8 cellular contexts compared by ENCODE assay signal in the genomic region with DNA sequence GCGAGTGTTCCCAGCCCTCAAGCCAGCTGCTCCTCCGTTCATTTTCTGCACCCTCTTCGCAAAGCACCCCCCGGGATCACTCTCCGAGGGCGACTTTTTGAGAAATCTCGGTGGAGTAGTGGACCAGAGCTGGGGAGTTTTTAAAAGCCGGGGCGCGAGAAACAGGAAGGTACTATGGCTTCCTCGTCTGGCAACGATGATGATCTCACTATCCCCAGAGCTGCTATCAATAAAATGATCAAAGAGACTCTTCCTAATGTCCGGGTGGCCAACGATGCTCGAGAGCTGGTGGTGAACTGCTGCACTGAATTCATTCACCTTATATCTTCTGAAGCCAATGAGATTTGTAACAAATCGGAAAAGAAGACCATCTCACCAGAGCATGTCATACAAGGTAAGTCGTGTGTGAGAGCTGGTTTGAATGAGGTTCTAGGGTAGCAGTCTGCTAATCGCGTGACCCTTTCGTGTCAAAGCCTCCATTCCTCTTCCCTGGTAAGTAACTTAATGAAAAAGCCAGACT. TPM values are rescaled to one million over a fixed set of nuclear protein-coding genes. Genes with fewer than 3 reads are reported as not detected.
DNase-seq lines count a peak whose midpoint lies in the region; ATAC-seq and TF ChIP-seq lines count a peak whose summit lies in the region.

No MANE protein-coding gene starts in this region.

- WGBS in testis, 2 donors, result 0% methylated on average over 20 of the region's 20 CpGs

- intact Hi-C loops in testis (cut with DNase I; ENCODE audit: low total_unique reads), result no loop called here

- H3K27ac ChIP-seq in effector memory CD4-positive, alpha-beta T cell (ENCODE audit: insufficient read depth, low read length, poor library complexity, severe bottlenecking), result peak overlapping the region; percentile 92
- peak overlapping the region; percentile 94 to 96 for H3K27ac ChIP-seq in testis

- TF ChIP-seq POLR2A in testis (IDR thresholded peaks at IDR 0.05), result no peak

- H3K4me2 ChIP-seq in Loucy (ENCODE audit: low read depth, low read length, poor library complexity, severe bottlenecking), result peak overlapping the region; percentile 92

- H3K27me3 Mint-ChIP-seq in mesothelial cell of epicardium (ENCODE audit: low read depth), result no peaks in the 10 kb centered on the region

- peaks cover 51% of the 10 kb centered on the region for H4K20me1 ChIP-seq in Loucy (ENCODE audit: insufficient read depth, low read length, poor library complexity, severe bottlenecking)

- peak; percentile 39 for DNase-seq in NCI-H510A treated with DMSO at 0.1 percent for 48 hours (lab: John Stamatoyannopoulos, UW)
- DNase-seq in NCI-H510A (lab: John Stamatoyannopoulos, UW), result no peak
- peak; percentile 10 for DNase-seq in H7
- peak; percentile 34 to 35 (median 35) for DNase-seq in effector memory CD4-positive, alpha-beta T cell
- DNase-seq in mesothelial cell of epicardium (ENCODE audit: low spot score in 2 of 2, unreplicated experiment in 2 of 2), result no peak
- peak; percentile 38 for DNase-seq in testis

- peak overlapping the region; percentile 97 for H3K4me3 Mint-ChIP-seq in mesothelial cell of epicardium

- no peaks in the 10 kb centered on the region for H3K36me3 Mint-ChIP-seq in mesothelial cell of epicardium

- H3K9ac ChIP-seq in Loucy (ENCODE audit: low read depth, low read length, poor library complexity, severe bottlenecking), result peak overlapping the region; percentile 94

- H3K9me3 Mint-ChIP-seq in mesothelial cell of epicardium, result no peaks in the 10 kb centered on the region

- no peaks in the 10 kb centered on the region for H3F3A ChIP-seq in Loucy (ENCODE audit: low read depth)

- no peaks in the 10 kb centered on the region for H3K9me3 ChIP-seq in Loucy (ENCODE audit: insufficient read depth, low read depth, low read length)
- no peaks in the 10 kb centered on the region for H3K9me3 ChIP-seq in effector memory CD4-positive, alpha-beta T cell (ENCODE audit: control insufficient read depth, low read length)
- no peaks in the 10 kb centered on the region for H3K9me3 ChIP-seq in testis

- peaks cover 76% of the 10 kb centered on the region for H3K79me2 ChIP-seq in Loucy (ENCODE audit: insufficient read depth, low read length)

- H3K4me1 ChIP-seq in Loucy (ENCODE audit: insufficient read depth, low read length, poor library complexity, severe bottlenecking) (peaks cover 21% of the 10 kb centered on the region), testis (peaks cover 12% of the 10 kb centered on the region)
- peaks cover 6% of the 10 kb centered on the region for H3K4me1 ChIP-seq in effector memory CD4-positive, alpha-beta T cell (ENCODE audit: control insufficient read depth, insufficient read depth, low read length, poor library complexity, severe bottlenecking)

- H3K9me2 ChIP-seq in Loucy (replicated peaks; ENCODE audit: low read depth, low read length), result no peaks in the 10 kb centered on the region

- peak overlapping the region; percentile 96 for H3K27ac Mint-ChIP-seq in mesothelial cell of epicardium

- H3K36me3 ChIP-seq in H7 (replicated peaks; ENCODE audit: control insufficient read depth, insufficient read depth, low read length) (no peaks in the 10 kb centered on the region), Loucy (ENCODE audit: insufficient read depth, low read length) (no peaks in the 10 kb centered on the region), testis (ENCODE audit: low read depth, missing control alignments) (no peaks in the 10 kb centered on the region)
- H3K36me3 ChIP-seq in effector memory CD4-positive, alpha-beta T cell (ENCODE audit: control insufficient read depth, insufficient read depth, low read length), result no peaks in the 10 kb centered on the region

- TF ChIP-seq CTCF in Loucy (conservative IDR thresholded peaks at IDR 0.05; ENCODE audit: low read length) (no peak), mesothelial cell of epicardium (IDR thresholded peaks at IDR 0.05; ENCODE audit: unreplicated experiment) (no peak), testis (IDR thresholded peaks at IDR 0.05) (no peak)

- peaks cover 35% of the 10 kb centered on the region for H3K4me1 Mint-ChIP-seq in mesothelial cell of epicardium

- peak overlapping the region; percentile 85 for H3K4me3 ChIP-seq in H7 (ENCODE audit: insufficient read depth, low read depth, low read length)
- peak overlapping the region; percentile 87 for H3K4me3 ChIP-seq in Loucy (ENCODE audit: low read length, poor library complexity, severe bottlenecking)
- peak overlapping the region; percentile 96 for H3K4me3 ChIP-seq in effector memory CD4-positive, alpha-beta T cell (ENCODE audit: insufficient read depth, low read depth, low read length, poor library complexity, severe bottlenecking)
- H3K4me3 ChIP-seq in testis, result peak overlapping the region; percentile 86 to 96

- peak; percentile 22 to 33 for ATAC-seq in activated CD4-positive, CD25-positive, alpha-beta regulatory T cell treated with anti-CD3 and anti-CD28 coated beads, Interleukin-2, amount 50 U/mL, for 24 hours

- peak overlapping the region; percentile 85; the same call in 1 of the 2 replicates for H2AFZ ChIP-seq in Loucy (ENCODE audit: low read length)

- H3K27me3 ChIP-seq in H7 (ENCODE audit: control insufficient read depth, insufficient read depth, low read length) (no peaks in the 10 kb centered on the region), Loucy (ENCODE audit: insufficient read depth, low read length, poor library complexity, severe bottlenecking) (no peaks in the 10 kb centered on the region), testis (no peaks in the 10 kb centered on the region)
- no peaks in the 10 kb centered on the region for H3K27me3 ChIP-seq in effector memory CD4-positive, alpha-beta T cell (replicated peaks; ENCODE audit: control insufficient read depth, insufficient read depth, low read length, poor library complexity, severe bottlenecking)

RNA-seq across cellular contexts. Expression of gene DR1, which starts 0.8 kb away (rescaled TPM):
- 106 and 117 TPM in 2 replicates for total RNA-seq in H7 (2014; rRNA removed; shearing (Covaris generic))
- 36.8 to 38.7 TPM (median 37.7 TPM) in 3 replicates for total RNA-seq in mesothelial cell of epicardium
- 10 to 100 TPM; 56.0 to 62.1 TPM for total RNA-seq in testis
- polyA plus RNA-seq in testis (ENCODE audit: insufficient read depth, low read depth, low replicate concordance), result 133 TPM

Comparison
In these comparisons a context has a peak if more than half of its experiments do, and no peak if none do; other contexts are left out.
1. DNase-seq: peak in NCI-H510A treated with DMSO at 0.1 percent for 48 hours (single experiment), H7 (single experiment), effector memory CD4-positive, alpha-beta T cell (3 of 3) and testis (single experiment); none in NCI-H510A (single experiment) and mesothelial cell of epicardium (0 of 2).
2. Peak in every context shown above with its lines, with median percentiles within 50 percentile points of each other: H3K4me3 ChIP-seq.